25 cellular contexts compared by ENCODE assay signal in the genomic region with DNA sequence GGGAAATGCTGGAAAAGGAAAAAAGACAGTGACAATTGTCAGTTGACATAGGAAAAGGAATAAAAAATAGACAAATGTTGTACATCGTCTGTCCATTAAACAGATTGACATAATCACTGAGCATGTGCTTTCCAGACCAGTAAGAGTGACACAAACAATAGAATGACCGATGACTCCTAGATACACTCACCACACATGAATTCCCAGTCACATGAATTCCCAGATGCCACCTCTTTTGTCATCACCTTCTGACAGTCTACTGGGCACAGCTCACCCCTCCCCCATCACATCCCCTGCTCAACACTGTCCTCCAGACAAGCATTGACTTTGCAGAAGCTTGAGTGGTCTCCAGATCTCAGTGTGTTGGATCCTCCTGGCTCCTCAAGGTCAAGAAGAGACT. TPM values are rescaled to one million over a fixed set of nuclear protein-coding genes. Genes with fewer than 3 reads are reported as not detected.
"Had no signal": no experiment of that assay in that cellular context is flagged by ENCODE, and none has a peak within 500 bp of the region (broad histone marks: within the 10 kb centered on the region; RNA-seq: fewer than 3 reads in every experiment).

No MANE protein-coding gene starts in this region.

- DNase-seq: effector memory CD4-positive, alpha-beta T cell; heart left ventricle; hippocampal formation; naive thymus-derived CD8-positive, alpha-beta T cell; ovary; small intestine; stimulated activated CD4-positive, alpha-beta T cell treated with anti-CD3 and anti-CD28 coated beads, Interleukin-12 subunit alpha, Interleukin-12 subunit beta, amount 100 ng/mL, for 4 hours; stimulated activated naive CD4-positive, alpha-beta T cell; stomach; substantia nigra; transverse colon had no signal

- H3K9me3 ChIP-seq: thoracic aorta had no signal

- ATAC-seq: esophagus mucosa; heart left ventricle; naive thymus-derived CD8-positive, alpha-beta T cell had no signal

- FAIRE-seq: endometrium, frontal cortex, small intestine had no signal

RNA-seq across cellular contexts. Expression of gene POM121L2, which starts 25.9 kb away (rescaled TPM):
- total RNA-seq: esophagus mucosa; fibroblast of lung; frontal cortex; glomerular endothelial cell; heart left ventricle; kidney epithelial cell; liver; lung microvascular endothelial cell; mesenteric fat pad; mononuclear cell; naive thymus-derived CD8-positive, alpha-beta T cell; posterior vena cava; right atrium auricular region; stomach; thoracic aorta; transverse colon; ureter had no signal

RNA-seq across cellular contexts. Expression of gene PRSS16, which starts 38.6 kb away (rescaled TPM):
- total RNA-seq: fibroblast of lung, glomerular endothelial cell, lung microvascular endothelial cell, thoracic aorta had no signal
